21 cellular contexts compared by ENCODE assay signal in genomic region chr19:2848625-2849024, GRCh38. TPM values are rescaled to one million over a fixed set of nuclear protein-coding genes. Genes with fewer than 3 reads are reported as not detected.
DNase-seq lines count a peak whose midpoint lies in the region; ATAC-seq and TF ChIP-seq lines count a peak whose summit lies in the region.
"Had no signal": no experiment of that assay in that cellular context is flagged by ENCODE, and none has a peak within 500 bp of the region (broad histone marks: within the 10 kb centered on the region; RNA-seq: fewer than 3 reads in every experiment).

No MANE protein-coding gene starts in this region.

- no peak overlapping the region for H2BK20ac ChIP-seq in IMR-90 (ENCODE audit: low read depth, low read length)

- ATAC-seq in IMR-90 (ENCODE audit: low read depth) = peak; percentile 75
- ATAC-seq: GM12878 had no signal

- no peak overlapping the region for H3K9ac ChIP-seq in IMR-90 (ENCODE audit: low read depth, low read length)
- H3K9ac ChIP-seq in skeletal muscle satellite cell (ENCODE audit: low read depth, low read length) = no peak overlapping the region

- no peak overlapping the region for H3K14ac ChIP-seq in IMR-90 (replicated peaks; ENCODE audit: low read depth, low read length)

- dilution Hi-C loops in IMR-90 (cut with HindIII; ENCODE audit: low sequenced_read_pairs, unreplicated experiment) = no loop called here

- H3K4me1 ChIP-seq in IMR-90 (ENCODE audit: control insufficient read depth, insufficient read depth, low read length) = peaks cover 2% of the 10 kb centered on the region
- H3K4me1 ChIP-seq in skeletal muscle satellite cell (ENCODE audit: control insufficient read depth, insufficient read depth, low read length) = peaks cover 12% of the 10 kb centered on the region
- H3K4me1 ChIP-seq: BE2C, HAP-1, SJSA1 had no signal

- peak; percentile 90 for DNase-seq in AG10803 (ENCODE audit: low read depth)
- DNase-seq in IMR-90 = peak; percentile 41
- peak; percentile 86 for DNase-seq in fibroblast of villous mesenchyme (ENCODE audit: low read depth)
- no peak for DNase-seq in NCI-H82 treated with DMSO at 0.1 percent for 48 hours (lab: John Stamatoyannopoulos, UW; ENCODE audit: unreplicated experiment)
- no peak for DNase-seq in activated CD4-positive, alpha-beta T cell treated with anti-CD3 and anti-CD28 coated beads for 4 hours
- DNase-seq in NOMO-1 treated with DMSO at 0.1 percent for 48 hours (lab: John Stamatoyannopoulos, UW; ENCODE audit: unreplicated experiment) = no peak
- DNase-seq: BE2C; Calu3; CD4-positive, alpha-beta memory T cell; DMS53; NCI-H1417; NCI-H187 treated with DMSO at 0.1 percent for 48 hours; NCI-H446; PC-9 had no signal

- TF ChIP-seq CTCF in AG10803 (conservative IDR thresholded peaks at IDR 0.05; ENCODE audit: low read length) (no peak), IMR-90 (conservative IDR thresholded peaks at IDR 0.05; ENCODE audit: low read depth, low read length) (no peak), fibroblast of villous mesenchyme (IDR thresholded peaks at IDR 0.05; ENCODE audit: insufficient read depth, low read depth, low read length) (no peak)

- H2BK120ac ChIP-seq in IMR-90 (ENCODE audit: low read depth, low read length) = no peak overlapping the region

- H4K8ac ChIP-seq in IMR-90 (ENCODE audit: low read depth in 2 of 2, low read length in 2 of 2) = no peak overlapping the region

- POLR2A ChIA-PET in IMR-90 (lab: Charles Lee; ENCODE audit: unreplicated experiment) = no interaction called here

- H2BK15ac ChIP-seq in IMR-90 (ENCODE audit: low read depth, low read length) = no peak overlapping the region

- H3K27ac ChIP-seq in IMR-90 (ENCODE audit: insufficient read depth, low read length) = peak overlapping the region; percentile 25; the same call in 1 of the 2 replicates
- H3K27ac ChIP-seq: PC-9, SJSA1 had no signal

- no peak overlapping the region for H2AFZ ChIP-seq in IMR-90 (replicated peaks; ENCODE audit: low read length, poor library complexity)
- H2AFZ ChIP-seq: PC-9 had no signal

- no peaks in the 10 kb centered on the region for H4K20me1 ChIP-seq in IMR-90 (ENCODE audit: insufficient read depth, low read length)

- no peak overlapping the region for H3K56ac ChIP-seq in IMR-90 (ENCODE audit: extremely low read depth, insufficient read depth, low read length)

- H4K91ac ChIP-seq in IMR-90 (ENCODE audit: insufficient read depth, low read depth, low read length) = no peak overlapping the region

- H3K4ac ChIP-seq in IMR-90 (ENCODE audit: low read depth, low read length) = no peak overlapping the region

- H3K79me1 ChIP-seq in IMR-90 (ENCODE audit: low read depth in 1 of 2, low read length in 2 of 2) = peaks cover 29 to 51% of the 10 kb centered on the region in 2 experiments

- BruUV-seq in IMR-90 (replicated peaks; lab: Mats Ljungman, UMichigan) = no TSS peak

- H3K36me3 ChIP-seq in IMR-90 (ENCODE audit: control insufficient read depth, insufficient read depth, low read length) = peaks cover 49% of the 10 kb centered on the region
- peaks cover 40% of the 10 kb centered on the region for H3K36me3 ChIP-seq in skeletal muscle satellite cell (ENCODE audit: insufficient read depth, low read length)

- intact Hi-C loops in IMR-90 (cut with micrococcal nuclease) = no loop called here

- no peak overlapping the region for H2BK5ac ChIP-seq in IMR-90 (ENCODE audit: low read depth, low read length, poor library complexity, severe bottlenecking)

- no peak for TF ChIP-seq RAD21 in IMR-90 (IDR thresholded peaks at IDR 0.05; ENCODE audit: low read length)

- CTCF ChIA-PET in IMR-90 (lab: Yijun Ruan, JAX) = interaction anchor here (1.1 kb wide), 1 partner anchor 39 kb away, joined by 3 read pairs; no protein-coding TSS in a partner anchor

- H3K9me3 ChIP-seq in IMR-90 (ENCODE audit: control insufficient read depth, insufficient read depth, low read length) (peaks cover 74% of the 10 kb centered on the region), skeletal muscle satellite cell (replicated peaks; ENCODE audit: low read length) (peaks cover 29% of the 10 kb centered on the region)

- H3K27me3 ChIP-seq in IMR-90 (ENCODE audit: control insufficient read depth, insufficient read depth, low read length) (no peaks in the 10 kb centered on the region), skeletal muscle satellite cell (ENCODE audit: control insufficient read depth, insufficient read depth, low read length) (no peaks in the 10 kb centered on the region)
- H3K27me3 ChIP-seq: BE2C, SJSA1 had no signal

- no peak for TF ChIP-seq POLR2A in IMR-90 (IDR thresholded peaks at IDR 0.05; ENCODE audit: low read depth, low read length)

- H3K18ac ChIP-seq in IMR-90 (ENCODE audit: low read depth, low read length) = no peak overlapping the region

- 100% methylated on average over 1 of the region's 4 CpGs; no CpG with 5 or more reads in 1 of the 2 experiments for WGBS in IMR-90 (ENCODE audit: extremely low coverage in 2 of 2, insufficient read length in 1 of 2), 2 experiments

- H2AK5ac ChIP-seq in IMR-90 (ENCODE audit: low read depth, low read length) = no peak overlapping the region

- no peak overlapping the region for H4K5ac ChIP-seq in IMR-90 (ENCODE audit: low read depth, low read length)

- in situ Hi-C loops in IMR-90 (cut with MboI; ENCODE audit: low sequenced_read_pairs) = no loop called here

- H3K4me2 ChIP-seq in IMR-90 (ENCODE audit: low read depth, low read length) (no peak overlapping the region), skeletal muscle satellite cell (ENCODE audit: low read length) (peak overlapping the region; percentile 54)
- H3K4me2 ChIP-seq: PC-9 had no signal

- no peaks in the 10 kb centered on the region for H3K9me1 ChIP-seq in IMR-90 (ENCODE audit: insufficient read depth, low read length)

- no peak overlapping the region for H2AK9ac ChIP-seq in IMR-90 (replicated peaks; ENCODE audit: low read depth, low read length, poor library complexity)

- no peak overlapping the region for H3K23ac ChIP-seq in IMR-90 (ENCODE audit: low read depth, low read length)

- H3K4me3 ChIP-seq in AG10803 (ENCODE audit: low read length) = no peak overlapping the region
- H3K4me3 ChIP-seq in IMR-90 (ENCODE audit: insufficient read depth, low read depth, low read length) = no peak overlapping the region
- H3K4me3 ChIP-seq in fibroblast of villous mesenchyme (ENCODE audit: low read depth, low read length) = no peak overlapping the region
- peak overlapping the region; percentile 17 for H3K4me3 ChIP-seq in skeletal muscle satellite cell (ENCODE audit: low read length)
- H3K4me3 ChIP-seq: GM12878, HAP-1, PC-9, SJSA1 had no signal

TF ChIP-seq in IMR-90, 13 proteins besides CTCF, POLR2A, EP300 and RAD21:
- TF ChIP-seq BHLHE40 (IDR thresholded peaks at IDR 0.05; ENCODE audit: low read depth, low read length) = no peak
- no peak for TF ChIP-seq RCOR1 (IDR thresholded peaks at IDR 0.05; ENCODE audit: insufficient replicate concordance, low read length)
TF ChIP-seq in IMR-90: peak in this region for 0.

RNA-seq across cellular contexts. Expression of gene ZNF555, which starts 7.3 kb away (rescaled TPM):
- 6.4 and 9.7 TPM in 2 replicates for total RNA-seq in IMR-90 (2012; rRNA removed)
- polyA plus RNA-seq in IMR-90 (2012; rRNA removed) = 1.6 and 2.8 TPM in 2 replicates
- 0.31 and 0.58 TPM in 2 replicates for polyA plus RNA-seq in IMR-90 (2012; cell fraction: cytosol; rRNA removed)
- 0.36 and 2.9 TPM in 2 replicates for polyA plus RNA-seq in IMR-90 (2012; cell fraction: nucleus; rRNA removed; ENCODE audit: low replicate concordance)
- total RNA-seq in fibroblast of villous mesenchyme = 4.8 and 6.0 TPM in 2 replicates
- 4.6 and 5.7 TPM in 2 replicates for total RNA-seq in skeletal muscle satellite cell (2012; rRNA removed)

RNA-seq across cellular contexts. Expression of gene ZNF556, which starts 18.5 kb away (rescaled TPM):
- total RNA-seq in IMR-90 (2012; rRNA removed) (not detected in 2 replicates), fibroblast of villous mesenchyme (0.32 and 0.86 TPM in 2 replicates)
- not detected in 2 replicates for polyA plus RNA-seq in IMR-90 (2012; rRNA removed)
- not detected in 2 replicates for polyA plus RNA-seq in IMR-90 (2012; cell fraction: cytosol; rRNA removed)
- not detected in 2 replicates for polyA plus RNA-seq in IMR-90 (2012; cell fraction: nucleus; rRNA removed; ENCODE audit: low replicate concordance)
- 0.76 and 2.4 TPM in 2 replicates for total RNA-seq in skeletal muscle satellite cell (2012; rRNA removed)
- total RNA-seq: A673; Calu3; CD4-positive, alpha-beta memory T cell; GM12878; PC-9 had no signal
- polyA plus RNA-seq: CD4-positive, alpha-beta memory T cell; GM12878; IgD-negative memory B cell had no signal

RNA-seq across cellular contexts. Expression of gene ZNF554, which starts 29.0 kb away (rescaled TPM):
- total RNA-seq in IMR-90 (2012; rRNA removed) (1.9 and 3.0 TPM in 2 replicates), fibroblast of villous mesenchyme (3.2 and 3.5 TPM in 2 replicates)
- polyA plus RNA-seq in IMR-90 (2012; rRNA removed) = 1.2 and 1.5 TPM in 2 replicates
- polyA plus RNA-seq in IMR-90 (2012; cell fraction: cytosol; rRNA removed) = 0.54 and 0.78 TPM in 2 replicates
- polyA plus RNA-seq in IMR-90 (2012; cell fraction: nucleus; rRNA removed; ENCODE audit: low replicate concordance) = 2.1 and 5.2 TPM in 2 replicates
- 1.1 and 1.3 TPM in 2 replicates for total RNA-seq in skeletal muscle satellite cell (2012; rRNA removed)

RNA-seq across cellular contexts. Expression of gene ZNF57, which starts 52.1 kb away (rescaled TPM):
- total RNA-seq in IMR-90 (2012; rRNA removed) (6.1 and 8.6 TPM in 2 replicates), fibroblast of villous mesenchyme (3.9 and 6.0 TPM in 2 replicates)
- polyA plus RNA-seq in IMR-90 (2012; rRNA removed) = 1.6 and 2.2 TPM in 2 replicates
- polyA plus RNA-seq in IMR-90 (2012; cell fraction: cytosol; rRNA removed) = 0.47 and 0.66 TPM in 2 replicates
- 0.28 and 2.9 TPM in 2 replicates for polyA plus RNA-seq in IMR-90 (2012; cell fraction: nucleus; rRNA removed; ENCODE audit: low replicate concordance)
- total RNA-seq in skeletal muscle satellite cell (2012; rRNA removed) = 5.0 and 5.1 TPM in 2 replicates
- total RNA-seq: HT1080 had no signal

Comparison
In these comparisons a context has a peak if more than half of its experiments do, and no peak if none do; other contexts are left out.
1. DNase-seq: peak in AG10803 (single experiment), IMR-90 (single experiment) and fibroblast of villous mesenchyme (single experiment); none in NCI-H82 treated with DMSO at 0.1 percent for 48 hours (single experiment), activated CD4-positive, alpha-beta T cell treated with anti-CD3 and anti-CD28 coated beads for 4 hours (0 of 2) and NOMO-1 treated with DMSO at 0.1 percent for 48 hours (single experiment).